ENCODE assay signal across 14 cellular contexts in genomic region chr4:184427687-184428086, GRCh38. TPM values are rescaled to one million over a fixed set of nuclear protein-coding genes. Genes with fewer than 3 reads are reported as not detected.
A peak's percentile ranks its signal among the peaks of the same experiment; 100 is the strongest.
DNase-seq lines count a peak whose midpoint lies in the region; ATAC-seq and TF ChIP-seq lines count a peak whose summit lies in the region.
"Had no signal": no experiment of that assay in that cellular context is flagged by ENCODE, and none has a peak within 500 bp of the region (broad histone marks: within the 10 kb centered on the region; RNA-seq: fewer than 3 reads in every experiment).

No MANE protein-coding gene starts in this region.

- peaks cover under 1% of the 10 kb centered on the region for H3K9me3 Mint-ChIP-seq in activated naive CD4-positive, alpha-beta T cell treated with anti-CD3 and anti-CD28 coated beads, Interleukin-2, amount 50 U/mL, for 24 hours
- peaks cover under 1% of the 10 kb centered on the region for H3K9me3 Mint-ChIP-seq in activated naive CD4-positive, alpha-beta T cell treated with anti-CD3 and anti-CD28 coated beads, Interleukin-2, amount 10 ng/mL, durations not matched to agents 7 days and 5 days

- ATAC-seq in mucosa of descending colon = peak; percentile 39

- H3K4me3 ChIP-seq in adipocyte (ENCODE audit: low read length) = no peak overlapping the region
- no peak overlapping the region for H3K4me3 ChIP-seq in mucosa of descending colon
- H3K4me3 ChIP-seq in thyroid gland (replicated peaks in 1 of 3) = no peak overlapping the region
- H3K4me3 ChIP-seq: neural progenitor cell, uterus had no signal

- no peaks in the 10 kb centered on the region for H3K27me3 ChIP-seq in adipocyte (replicated peaks; ENCODE audit: control insufficient read depth, insufficient read depth, low read length)
- H3K27me3 ChIP-seq in thyroid gland = no peaks in the 10 kb centered on the region
- H3K27me3 ChIP-seq: neural progenitor cell, uterus had no signal

- peaks cover 76% of the 10 kb centered on the region for H3K4me1 Mint-ChIP-seq in activated naive CD4-positive, alpha-beta T cell treated with anti-CD3 and anti-CD28 coated beads, Interleukin-2, amount 50 U/mL, for 24 hours
- H3K4me1 Mint-ChIP-seq in activated naive CD4-positive, alpha-beta T cell treated with anti-CD3 and anti-CD28 coated beads, Interleukin-2, amount 10 ng/mL, durations not matched to agents 7 days and 5 days = peaks cover 32% of the 10 kb centered on the region

- H3K9me3 ChIP-seq in adipocyte (ENCODE audit: control insufficient read depth, low read length) (no peaks in the 10 kb centered on the region), mucosa of descending colon (no peaks in the 10 kb centered on the region), thyroid gland (no peaks in the 10 kb centered on the region)
- H3K9me3 ChIP-seq: uterus had no signal

- CTCF ChIA-PET in activated naive CD4-positive, alpha-beta T cell treated with anti-CD3 and anti-CD28 coated beads, Interleukin-2, amount 10 ng/mL, durations not matched to agents 7 days and 5 days (lab: Charles Lee) = no interaction called here

- peak overlapping the region; percentile 27 to 42 (median 28) for H3K27ac ChIP-seq in thyroid gland
- H3K27ac ChIP-seq: neural progenitor cell had no signal

- no peak for TF ChIP-seq POLR2A in thyroid gland (IDR thresholded peaks at IDR 0.05)

- H3K36me3 ChIP-seq in adipocyte (ENCODE audit: control insufficient read depth, insufficient read depth, low read length, severe bottlenecking) (peaks cover 56% of the 10 kb centered on the region), mucosa of descending colon (ENCODE audit: low read depth) (no peaks in the 10 kb centered on the region), thyroid gland (peaks cover 0 to under 1% of the 10 kb centered on the region in 2 donors)
- H3K36me3 ChIP-seq: neural progenitor cell, uterus had no signal

- H3K4me1 ChIP-seq in adipocyte (ENCODE audit: control insufficient read depth, insufficient read depth, low read length) (no peaks in the 10 kb centered on the region), mucosa of descending colon (ENCODE audit: low read depth) (peaks cover 10% of the 10 kb centered on the region), thyroid gland (peaks cover 14 to 25% of the 10 kb centered on the region in 2 donors)
- H3K4me1 ChIP-seq: uterus had no signal

- DNase-seq in activated naive CD4-positive, alpha-beta T cell treated with anti-CD3 and anti-CD28 coated beads, Interleukin-2, amount 10 ng/mL, durations not matched to agents 7 days and 5 days = no peak
- DNase-seq in adipocyte (ENCODE audit: low read depth) (peak; percentile 8), mucosa of descending colon (no peak), thyroid gland (no peak), NCI-H524 (lab: John Stamatoyannopoulos, UW) (no peak), NCI-H446 (lab: John Stamatoyannopoulos, UW) (no peak), NCI-H1930 (lab: John Stamatoyannopoulos, UW) (no peak)
- DNase-seq: DND-41, IMR-90, NCI-H1105 treated with DMSO at 0.1 percent for 48 hours, NCI-H510A treated with DMSO at 0.1 percent for 48 hours, uterus had no signal

- H3K27ac Mint-ChIP-seq in activated naive CD4-positive, alpha-beta T cell treated with anti-CD3 and anti-CD28 coated beads, Interleukin-2, amount 50 U/mL, for 24 hours = peak overlapping the region; percentile 92
- no peak overlapping the region for H3K27ac Mint-ChIP-seq in activated naive CD4-positive, alpha-beta T cell treated with anti-CD3 and anti-CD28 coated beads, Interleukin-2, amount 10 ng/mL, durations not matched to agents 7 days and 5 days
- H3K27ac Mint-ChIP-seq: neural progenitor cell had no signal

- TF ChIP-seq CTCF in mucosa of descending colon (IDR thresholded peaks at IDR 0.05) (no peak), thyroid gland (IDR thresholded peaks at IDR 0.05) (no peak)

- no peak overlapping the region for H3K9ac ChIP-seq in adipocyte (ENCODE audit: low read length)
- H3K9ac ChIP-seq: neural progenitor cell had no signal

- peaks cover 32% of the 10 kb centered on the region for H3K36me3 Mint-ChIP-seq in activated naive CD4-positive, alpha-beta T cell treated with anti-CD3 and anti-CD28 coated beads, Interleukin-2, amount 50 U/mL, for 24 hours
- H3K36me3 Mint-ChIP-seq in activated naive CD4-positive, alpha-beta T cell treated with anti-CD3 and anti-CD28 coated beads, Interleukin-2, amount 10 ng/mL, durations not matched to agents 7 days and 5 days = peaks cover 66% of the 10 kb centered on the region

- 47 to 56% methylated on average over 1 of the region's 1 CpG for WGBS in thyroid gland, 2 donors

- H3K27me3 Mint-ChIP-seq in activated naive CD4-positive, alpha-beta T cell treated with anti-CD3 and anti-CD28 coated beads, Interleukin-2, amount 50 U/mL, for 24 hours = no peaks in the 10 kb centered on the region
- H3K27me3 Mint-ChIP-seq in activated naive CD4-positive, alpha-beta T cell treated with anti-CD3 and anti-CD28 coated beads, Interleukin-2, amount 10 ng/mL, durations not matched to agents 7 days and 5 days = no peaks in the 10 kb centered on the region

- no peak overlapping the region for H3K4me3 Mint-ChIP-seq in activated naive CD4-positive, alpha-beta T cell treated with anti-CD3 and anti-CD28 coated beads, Interleukin-2, amount 50 U/mL, for 24 hours
- no peak overlapping the region for H3K4me3 Mint-ChIP-seq in activated naive CD4-positive, alpha-beta T cell treated with anti-CD3 and anti-CD28 coated beads, Interleukin-2, amount 10 ng/mL, durations not matched to agents 7 days and 5 days
- H3K4me3 Mint-ChIP-seq: neural progenitor cell had no signal

- intact Hi-C loops in mucosa of descending colon (cut with DNase I, micrococcal nuclease) (no loop called here), thyroid gland (cut with DNase I) (no loop called here)

RNA-seq across cellular contexts. Expression of gene IRF2, which starts 46.7 kb away (rescaled TPM):
- 10 to 100 TPM; 39.3 to 59.8 (median 53.5) TPM for total RNA-seq in mucosa of descending colon
- 10 to 100 TPM; 24.7 to 39.8 (median 34.5) TPM for total RNA-seq in thyroid gland
